ENCODE assay signal across 20 cellular contexts in genomic region chr3:129505341-129505740, GRCh38. TPM values are rescaled to one million over a fixed set of nuclear protein-coding genes. Genes with fewer than 3 reads are reported as not detected.
DNase-seq lines count a peak whose midpoint lies in the region; ATAC-seq and TF ChIP-seq lines count a peak whose summit lies in the region.
"Had no signal": no experiment of that assay in that cellular context is flagged by ENCODE, and none has a peak within 500 bp of the region (broad histone marks: within the 10 kb centered on the region; RNA-seq: fewer than 3 reads in every experiment).

No MANE protein-coding gene starts in this region.

- no peak for TF ChIP-seq CTCF in gastrocnemius medialis (IDR thresholded peaks at IDR 0.05 in 4 of 5, conservative IDR thresholded peaks at IDR 0.05 in 1 of 5)

- no peaks in the 10 kb centered on the region for H3K9me3 ChIP-seq in gastrocnemius medialis
- H3K9me3 ChIP-seq: lower lobe of right lung had no signal

- no peak for TF ChIP-seq POLR2A in gastrocnemius medialis (IDR thresholded peaks at IDR 0.05)

- no peaks in the 10 kb centered on the region for H3K36me3 ChIP-seq in gastrocnemius medialis

- ATAC-seq in gastrocnemius medialis (no peak), GM21717 (IDR thresholded peaks at IDR 0.05; ENCODE audit: unreplicated experiment) (no peak), HG03520 (IDR thresholded peaks at IDR 0.05; ENCODE audit: unreplicated experiment) (no peak)
- ATAC-seq: HCT116; lower lobe of right lung; sciatic nerve; SK-N-SH treated with all-trans-retinoic acid at 6 μM for 48 hours; stimulated activated naive CD8-positive, alpha-beta T cell treated with anti-CD3 and anti-CD28 coated beads, Interleukin-15, Interleukin-2, amounts not matched to agents 100 U/mL and 50 U/mL, for 24 hours had no signal

- no peak overlapping the region for H3K4me3 ChIP-seq in gastrocnemius medialis
- H3K4me3 ChIP-seq: hepatocyte, lower lobe of right lung had no signal

- intact Hi-C loops in gastrocnemius medialis (cut with DNase I; ENCODE audit: low total_unique reads), result no loop called here

- peak overlapping the region; percentile 3 to 82 (median 72) for H3K27ac ChIP-seq in gastrocnemius medialis
- H3K27ac ChIP-seq: hepatocyte, lower lobe of right lung had no signal

- in situ Hi-C loops in gastrocnemius medialis (cut with MboI; ENCODE audit: low sequenced_read_pairs in 4 of 4), result no loop called here

- DNase-seq in DMS53 (lab: John Stamatoyannopoulos, UW) (peak; percentile 21), DMS53 treated with DMSO at 0.1 percent for 48 hours (lab: John Stamatoyannopoulos, UW; ENCODE audit: unreplicated experiment) (no peak), NCI-H1694 (lab: John Stamatoyannopoulos, UW) (peak; percentile 96), NCI-H524 treated with DMSO at 0.1 percent for 48 hours (lab: John Stamatoyannopoulos, UW) (peak; percentile 96), gastrocnemius medialis (no peak), NCI-H146 (lab: John Stamatoyannopoulos, UW) (no peak)
- DNase-seq: 8988T; activated CD8-positive, alpha-beta memory T cell treated with anti-CD3 and anti-CD28 coated beads for 24 hours; activated naive CD8-positive, alpha-beta T cell treated with anti-CD3 and anti-CD28 coated beads, Interleukin-2, amount 10 ng/mL, durations not matched to agents 7 days and 5 days; lower lobe of right lung; NK-92 treated with Interleukin-12 subunit alpha and Interleukin-12 subunit beta, amount 100 ng/mL, for 24 hours; stimulated activated naive CD8-positive, alpha-beta T cell treated with anti-CD3 and anti-CD28 coated beads, Interleukin-15, Interleukin-2, amounts not matched to agents 100 U/mL and 50 U/mL, for 24 hours had no signal

- no peaks in the 10 kb centered on the region for H3K27me3 ChIP-seq in gastrocnemius medialis
- H3K27me3 ChIP-seq: hepatocyte had no signal

- peaks cover 60 to 84% of the 10 kb centered on the region in 2 donors for H3K4me1 ChIP-seq in gastrocnemius medialis

RNA-seq across cellular contexts. Expression of gene RHO, which starts 23.1 kb away (rescaled TPM):
- not detected for total RNA-seq in gastrocnemius medialis
- total RNA-seq: activated naive CD8-positive, alpha-beta T cell treated with anti-CD3 and anti-CD28 coated beads, Interleukin-2, amount 10 ng/mL, durations not matched to agents 7 days and 5 days; hepatocyte; lower lobe of right lung; myocyte; sciatic nerve had no signal

RNA-seq across cellular contexts. Expression of gene H1-8, which starts 37.6 kb away (rescaled TPM):
- not detected for total RNA-seq in gastrocnemius medialis
- total RNA-seq: activated naive CD8-positive, alpha-beta T cell treated with anti-CD3 and anti-CD28 coated beads, Interleukin-2, amount 10 ng/mL, durations not matched to agents 7 days and 5 days; hepatocyte; lower lobe of right lung; myocyte; omental fat pad; sciatic nerve had no signal

Comparison
In these comparisons a context has a peak if more than half of its experiments do, and no peak if none do; other contexts are left out.
1. DNase-seq: peak in DMS53 (single experiment), NCI-H1694 (single experiment) and NCI-H524 treated with DMSO at 0.1 percent for 48 hours (single experiment); none in DMS53 treated with DMSO at 0.1 percent for 48 hours (single experiment), gastrocnemius medialis (0 of 2) and NCI-H146 (single experiment).